In genomic region chr3:117409256-117409655, GRCh38 we compare ENCODE assay signal across 21 cellular contexts.
A peak's percentile ranks its signal among the peaks of the same experiment; 100 is the strongest.
DNase-seq lines count a peak whose midpoint lies in the region; FAIRE-seq and TF ChIP-seq lines count a peak whose summit lies in the region.
"Had no signal": no experiment of that assay in that cellular context is flagged by ENCODE, and none has a peak within 500 bp of the region (broad histone marks: within the 10 kb centered on the region; RNA-seq: fewer than 3 reads in every experiment).

No MANE protein-coding gene starts in this region.

- H4K20me1 ChIP-seq in GM23248 (ENCODE audit: insufficient read depth) = no peaks in the 10 kb centered on the region
- H4K20me1 ChIP-seq: BLaER1 had no signal

- DNase-seq in GM23248 = no peak
- peak; percentile 70 for DNase-seq in SK-MEL-5 (ENCODE audit: low read depth, low spot score)
- DNase-seq in NCI-H1092 (lab: John Stamatoyannopoulos, UW) = no peak
- no peak for DNase-seq in activated CD8-positive, alpha-beta memory T cell treated with anti-CD3 and anti-CD28 coated beads, Interleukin-2, amount 50 U/mL, for 4 hours
- no peak for DNase-seq in H54 (ENCODE audit: insufficient read length, low spot score)
- DNase-seq: 8988T; Calu3; CD4-positive, CD25-positive, alpha-beta regulatory T cell; CD8-positive, alpha-beta memory T cell; COR-L47; DMS53; DMS79 treated with DMSO at 0.1 percent for 48 hours; GF-D8; GOT3; H7 had no signal

- 62 to 88% methylated on average over 1 of the region's 1 CpG for WGBS in GM23248 (ENCODE audit: low coverage in 1 of 2, low lambda C conversion rate in 2 of 2, missing lambda C conversion rate in 2 of 2), 2 experiments

- H3K79me2 ChIP-seq in GM23248 (ENCODE audit: insufficient read depth) = no peaks in the 10 kb centered on the region

- H3K4me3 ChIP-seq in GM23248 (no peak overlapping the region), neutrophil (ENCODE audit: low read depth in 1 of 2, low read length in 1 of 2) (no peak overlapping the region)
- H3K4me3 ChIP-seq: A549, BLaER1 had no signal

- FAIRE-seq in H54 (lab: Jason Lieb, UNC) = no peak
- FAIRE-seq: A549, GM12891, GM18507 had no signal

- H3K4me1 ChIP-seq in GM23248 (ENCODE audit: insufficient read depth) (peaks cover 34% of the 10 kb centered on the region), neutrophil (ENCODE audit: control insufficient read depth in 1 of 2, insufficient read depth in 1 of 2, low read depth in 1 of 2, low read length in 1 of 2) (peaks cover 28 to 41% of the 10 kb centered on the region in 2 experiments)

- H3K9me3 ChIP-seq in GM23248 (ENCODE audit: low read depth) (no peaks in the 10 kb centered on the region), neutrophil (no peaks in the 10 kb centered on the region)
- H3K9me3 ChIP-seq: A549, BLaER1 had no signal

- H3K36me3 ChIP-seq in GM23248 (ENCODE audit: low read depth) (no peaks in the 10 kb centered on the region), neutrophil (no peaks in the 10 kb centered on the region)
- H3K36me3 ChIP-seq: BLaER1 had no signal

- peak overlapping the region; percentile 28; the same call in 1 of the 2 replicates for H3K27ac ChIP-seq in GM23248
- H3K27ac ChIP-seq in neutrophil = peak overlapping the region; percentile 35
- H3K27ac ChIP-seq: A549, BLaER1, C4-2B had no signal

- no peaks in the 10 kb centered on the region for H3K9me2 ChIP-seq in GM23248 (ENCODE audit: insufficient read depth)

- in situ Hi-C loops in GM23248 (cut with MboI) = no loop called here
- in situ Hi-C loops in SK-MEL-5 (cut with HindIII; ENCODE audit: low pct_unique_long_range_greater_than_20kb, low sequenced_read_pairs) = no loop called here

- H3K4me2 ChIP-seq in GM23248 (ENCODE audit: unreplicated experiment) = peak overlapping the region; percentile 60
- H3K4me2 ChIP-seq: A549, BLaER1 had no signal

- H3F3A ChIP-seq in GM23248 (ENCODE audit: insufficient read depth) = peaks cover 16% of the 10 kb centered on the region

- no peak for TF ChIP-seq POLR2A in H54 (IDR thresholded peaks at IDR 0.05; ENCODE audit: low read depth, low read length)

- no peak overlapping the region for H3K9ac ChIP-seq in GM23248
- H3K9ac ChIP-seq: BLaER1 had no signal

- H3K27me3 ChIP-seq in GM23248 (replicated peaks; ENCODE audit: insufficient read depth) = no peaks in the 10 kb centered on the region
- no peaks in the 10 kb centered on the region for H3K27me3 ChIP-seq in neutrophil
- H3K27me3 ChIP-seq: BLaER1 had no signal

- no peak for TF ChIP-seq CTCF in neutrophil (IDR thresholded peaks at IDR 0.05)

- H2AFZ ChIP-seq in GM23248 = 0 out of 2 replicates have a peak overlapping the region, but pooled peaks have one; percentile 38
